Comparison of ENCODE assay signal across 8 cellular contexts in the genomic region with DNA sequence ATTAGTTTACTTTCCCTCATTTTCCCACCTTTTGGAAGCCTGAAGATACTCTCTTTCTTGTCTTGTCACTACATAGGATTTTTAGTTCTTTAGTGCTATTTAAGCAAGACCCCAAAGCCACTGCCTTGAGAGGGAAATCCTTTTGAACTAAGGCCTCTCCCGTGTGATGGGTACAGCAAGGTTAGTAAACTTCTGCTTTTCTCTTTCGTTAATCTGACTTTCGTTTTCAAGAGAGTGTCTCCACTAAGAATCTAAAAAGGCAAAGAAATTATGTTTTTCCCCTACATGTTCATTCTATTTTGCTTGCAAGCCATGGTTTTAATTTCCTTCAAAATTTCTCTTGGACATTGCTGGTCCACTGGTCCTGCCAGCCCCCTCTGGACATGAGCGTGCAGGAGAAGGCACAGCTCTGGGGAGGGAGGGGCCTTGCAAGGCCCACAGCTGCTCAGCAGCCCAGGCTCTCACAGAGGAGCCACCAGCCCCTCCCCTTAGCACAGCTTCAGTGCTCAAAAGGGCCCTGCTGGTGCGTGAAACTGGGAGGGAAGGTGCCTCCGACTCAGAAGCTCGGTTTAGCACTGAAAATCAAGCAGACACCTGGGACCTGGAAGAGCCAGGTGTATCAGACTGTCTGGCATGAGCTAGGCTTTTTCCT.
A peak's percentile ranks its signal among the peaks of the same experiment; 100 is the strongest.
DNase-seq lines count a peak whose midpoint lies in the region; ATAC-seq and TF ChIP-seq lines count a peak whose summit lies in the region.

No MANE protein-coding gene starts in this region.

- H3K27ac Mint-ChIP-seq in T-helper 17 cell, result no peak overlapping the region
- H3K27ac Mint-ChIP-seq in H9, result no peak overlapping the region

- no peak overlapping the region for H3K4ac ChIP-seq in trophoblast cell (ENCODE audit: low read depth, low read length)
- H3K4ac ChIP-seq in H9 (ENCODE audit: low read depth, low read length), result no peak overlapping the region

- H4K8ac ChIP-seq in trophoblast cell (ENCODE audit: low read depth, low read length), result no peak overlapping the region
- no peak overlapping the region for H4K8ac ChIP-seq in H9 (replicated peaks; ENCODE audit: insufficient read length, low read depth, low read length)

- H3K9me3 Mint-ChIP-seq in H9, result no peaks in the 10 kb centered on the region

- H3K23ac ChIP-seq in trophoblast cell (ENCODE audit: low read length) (no peak overlapping the region), H9 (ENCODE audit: insufficient read length, low read depth, low read length) (no peak overlapping the region)

- intact Hi-C loops in A673 (cut with micrococcal nuclease; ENCODE audit: unreplicated experiment), result no loop called here

- no peak overlapping the region for H2BK15ac ChIP-seq in H9 (ENCODE audit: low read depth, low read length)

- H3K36me3 Mint-ChIP-seq in T-helper 17 cell (ENCODE audit: low read depth), result peaks cover 3% of the 10 kb centered on the region
- H3K36me3 Mint-ChIP-seq in H9 (ENCODE audit: insufficient read depth in 1 of 3, low read depth in 3 of 3), result no peaks in the 10 kb centered on the region

- no peak overlapping the region for H3K56ac ChIP-seq in H9 (ENCODE audit: insufficient read length, low read depth, low read length)

- H2AFZ ChIP-seq in trophoblast cell (ENCODE audit: insufficient read depth, low read length, poor library complexity), result no peak overlapping the region
- H2AFZ ChIP-seq in H9 (ENCODE audit: low read length), result no peak overlapping the region

- H2BK20ac ChIP-seq in H9 (ENCODE audit: low read depth, low read length, poor library complexity, severe bottlenecking), result no peak overlapping the region

- H3K79me1 ChIP-seq in trophoblast cell (ENCODE audit: low read length) (no peaks in the 10 kb centered on the region), H9 (ENCODE audit: insufficient read depth, low read depth, low read length, poor library complexity, severe bottlenecking) (no peaks in the 10 kb centered on the region)

- H3K4me3 Mint-ChIP-seq in T-helper 17 cell (peak overlapping the region; percentile 80), H9 (no peak overlapping the region)

- POLR2A ChIA-PET in A673 (lab: Charles Lee; ENCODE audit: low non-redundant PET), result no interaction called here

- TF ChIP-seq CTCF in GM10266 (IDR thresholded peaks at IDR 0.05; ENCODE audit: control insufficient read depth, insufficient read depth, low read depth, missing control alignments), result no peak
- TF ChIP-seq CTCF in A673 (conservative IDR thresholded peaks at IDR 0.05; ENCODE audit: low read depth, low read length), result no peak
- no peak for TF ChIP-seq CTCF in H9 (conservative IDR thresholded peaks at IDR 0.05)

- H2AK5ac ChIP-seq in trophoblast cell (ENCODE audit: low read length) (no peak overlapping the region), H9 (ENCODE audit: insufficient read length, low read length) (no peak overlapping the region)

- no peaks in the 10 kb centered on the region for H3K4me1 ChIP-seq in muscle layer of duodenum (ENCODE audit: control insufficient read depth in 1 of 2, insufficient read depth in 2 of 2, low read length in 2 of 2)
- H3K4me1 ChIP-seq in A673 (ENCODE audit: insufficient read depth, low read length, poor library complexity, severe bottlenecking), result no peaks in the 10 kb centered on the region
- H3K4me1 ChIP-seq in trophoblast cell (ENCODE audit: control insufficient read depth in 1 of 2, insufficient read depth in 2 of 2, low read length in 2 of 2), result no peaks in the 10 kb centered on the region
- H3K4me1 ChIP-seq in H9 (ENCODE audit: insufficient read depth, low read length), result 0 out of 2 replicates have a peak, but pooled peaks cover under 1% of the 10 kb centered on the region

- H2BK5ac ChIP-seq in trophoblast cell (ENCODE audit: low read depth, low read length, poor library complexity) (no peak overlapping the region), H9 (ENCODE audit: insufficient read length, low read length) (no peak overlapping the region)

- H3K36me3 ChIP-seq in muscle layer of duodenum (ENCODE audit: control insufficient read depth in 1 of 2, insufficient read depth in 2 of 2, low read length in 2 of 2) (no peaks in the 10 kb centered on the region), A673 (ENCODE audit: insufficient read depth, low read length, poor library complexity, severe bottlenecking) (no peaks in the 10 kb centered on the region), trophoblast cell (ENCODE audit: control insufficient read depth in 1 of 2, insufficient read depth in 2 of 2, low read length in 2 of 2) (no peaks in the 10 kb centered on the region)

- CTCF ChIA-PET in A673 (lab: Charles Lee), result no interaction called here

- no peaks in the 10 kb centered on the region for H3K23me2 ChIP-seq in H9 (ENCODE audit: insufficient read length, low read depth, low read length, poor library complexity, severe bottlenecking)

- peak; percentile 74 for DNase-seq in GM10266 (ENCODE audit: extremely low spot score)
- no peak for DNase-seq in T-helper 17 cell
- no peak for DNase-seq in A673 (ENCODE audit: low spot score)
- DNase-seq in trophoblast cell, result no peak
- no peak for DNase-seq in H9

- H3K9ac ChIP-seq in trophoblast cell (ENCODE audit: low read length) (no peak overlapping the region), H9 (ENCODE audit: extremely low read depth, insufficient read length, low read length) (no peak overlapping the region)

- H3K4me1 Mint-ChIP-seq in T-helper 17 cell, result peaks cover 8% of the 10 kb centered on the region
- peaks cover 12 to 15% of the 10 kb centered on the region in 2 experiments for H3K4me1 Mint-ChIP-seq in H9

- H3K27me3 ChIP-seq in muscle layer of duodenum (ENCODE audit: low read depth, low read length) (no peaks in the 10 kb centered on the region), A673 (replicated peaks; ENCODE audit: insufficient read depth, low read depth, low read length, poor library complexity) (no peaks in the 10 kb centered on the region), trophoblast cell (ENCODE audit: insufficient read depth, low read length) (no peaks in the 10 kb centered on the region), H9 (ENCODE audit: insufficient read depth, low read length) (no peaks in the 10 kb centered on the region)

- no CpG with 5 or more reads among the region's 7 CpGs for WGBS in trophoblast cell (ENCODE audit: extremely low coverage, insufficient coverage, insufficient read length)
- no CpG with 5 or more reads among the region's 7 CpGs for WGBS in H9 (ENCODE audit: extremely low coverage, insufficient read length, low lambda C conversion rate)

- H4K20me1 ChIP-seq in H9 (ENCODE audit: control insufficient read depth, insufficient read depth, insufficient read length), result no peaks in the 10 kb centered on the region

- no TSS peak for BruUV-seq in A673 (replicated peaks; lab: Mats Ljungman, UMichigan)

- H2BK120ac ChIP-seq in trophoblast cell (ENCODE audit: insufficient read depth, low read length, poor library complexity) (no peak overlapping the region), H9 (ENCODE audit: low read depth, low read length, poor library complexity, severe bottlenecking) (no peak overlapping the region)

- H3K4me3 ChIP-seq in muscle layer of duodenum (ENCODE audit: low read depth in 1 of 2, low read length in 2 of 2) (peak overlapping the region; percentile 31 to 42), A673 (ENCODE audit: low read depth, low read length, poor library complexity, severe bottlenecking) (no peak overlapping the region), trophoblast cell (ENCODE audit: low read depth, low read length) (no peak overlapping the region)

- no peak overlapping the region for H4K5ac ChIP-seq in H9 (ENCODE audit: insufficient read length, low read depth, low read length)

- peaks cover 24% of the 10 kb centered on the region for H3K27me3 Mint-ChIP-seq in T-helper 17 cell
- peaks cover 3% of the 10 kb centered on the region for H3K27me3 Mint-ChIP-seq in H9 (ENCODE audit: low read depth)

- H2BK12ac ChIP-seq in trophoblast cell (ENCODE audit: low read length) (no peak overlapping the region), H9 (ENCODE audit: insufficient read length, low read depth, low read length) (no peak overlapping the region)

- H3K27ac ChIP-seq in muscle layer of duodenum (ENCODE audit: low read length) (no peak overlapping the region), A673 (ENCODE audit: low read depth, low read length, poor library complexity, severe bottlenecking) (no peak overlapping the region), trophoblast cell (ENCODE audit: low read depth, low read length) (no peak overlapping the region), H9 (ENCODE audit: insufficient read length, low read depth, low read length) (no peak overlapping the region)

- no peaks in the 10 kb centered on the region for H3K9me3 ChIP-seq in T-helper 17 cell (ENCODE audit: control insufficient read depth, low read length, poor library complexity, severe bottlenecking)
- no peaks in the 10 kb centered on the region for H3K9me3 ChIP-seq in muscle layer of duodenum (ENCODE audit: control insufficient read depth in 1 of 2, low read length in 2 of 2)
- no peaks in the 10 kb centered on the region for H3K9me3 ChIP-seq in A673 (ENCODE audit: low read depth, low read length, poor library complexity, severe bottlenecking)
- peaks cover 2% of the 10 kb centered on the region for H3K9me3 ChIP-seq in trophoblast cell (ENCODE audit: insufficient read depth, low read depth, low read length)
- H3K9me3 ChIP-seq in H9 (ENCODE audit: control insufficient read depth, low read depth, low read length), result no peaks in the 10 kb centered on the region

- H3K4me2 ChIP-seq in trophoblast cell (ENCODE audit: low read length), result no peak overlapping the region
- no peak overlapping the region for H3K4me2 ChIP-seq in H9 (ENCODE audit: insufficient read depth, insufficient read length, low read length)

- no peaks in the 10 kb centered on the region for H3K79me2 ChIP-seq in trophoblast cell (ENCODE audit: control insufficient read depth, insufficient read depth, low read length, poor library complexity)
- H3K79me2 ChIP-seq in H9 (ENCODE audit: insufficient read depth, low read length), result no peaks in the 10 kb centered on the region

- H4K91ac ChIP-seq in trophoblast cell (ENCODE audit: low read depth, low read length), result no peak overlapping the region
- H4K91ac ChIP-seq in H9 (ENCODE audit: insufficient read length, low read depth, low read length), result no peak overlapping the region

- no peak overlapping the region for H3K18ac ChIP-seq in trophoblast cell (ENCODE audit: low read length)
- no peak overlapping the region for H3K18ac ChIP-seq in H9 (ENCODE audit: insufficient read length, low read depth, low read length)

- H3K14ac ChIP-seq in trophoblast cell (ENCODE audit: low read length), result no peak overlapping the region
- no peak overlapping the region for H3K14ac ChIP-seq in H9 (ENCODE audit: insufficient read depth, low read length)

- H3T11ph ChIP-seq in H9 (ENCODE audit: low read length), result no peak overlapping the region

- no peak overlapping the region for H4K12ac ChIP-seq in trophoblast cell (ENCODE audit: low read depth, low read length)

- ATAC-seq in GM19452 (IDR thresholded peaks at IDR 0.05; ENCODE audit: unreplicated experiment) (peak; percentile 98), HG03354 (IDR thresholded peaks at IDR 0.05; ENCODE audit: poor library complexity, severe bottlenecking, unreplicated experiment) (peak; percentile 97), T-helper 17 cell (peak; percentile 81)

Comparison
In these comparisons a context has a peak if more than half of its experiments do, and no peak if none do; other contexts are left out.
1. H3K4me3 ChIP-seq: peak in muscle layer of duodenum (2 of 2); none in A673 (single experiment) and trophoblast cell (single experiment).
2. Peak in every context shown above with its lines, with median percentiles within 50 percentile points of each other: ATAC-seq.